Comparison of ENCODE assay signal across 1 cellular context in genomic region chr2:152583512-152584188, GRCh38.
TF ChIP-seq lines count a peak whose summit lies in the region.

No MANE protein-coding gene starts in this region.

TF ChIP-seq in GM23338, 12 proteins besides CTCF, POLR2A, EP300 and RAD21:
- TF ChIP-seq REST (IDR thresholded peaks at IDR 0.05; ENCODE audit: unreplicated experiment) (no peak), JUNB (IDR thresholded peaks at IDR 0.05; ENCODE audit: unreplicated experiment) (no peak), EZH2 (IDR thresholded peaks at IDR 0.05; ENCODE audit: low read depth, unreplicated experiment) (no peak), POLR2AphosphoS5 (IDR thresholded peaks at IDR 0.05; ENCODE audit: low read depth) (no peak), ZNF331 (CRISPR knock-in tag; IDR thresholded peaks at IDR 0.05; ENCODE audit: low read depth) (no peak), CREB1 (CRISPR knock-in tag; IDR thresholded peaks at IDR 0.05; ENCODE audit: low read depth) (no peak), EZH2phosphoT487 (IDR thresholded peaks at IDR 0.05; ENCODE audit: unreplicated experiment) (no peak), NANOG (IDR thresholded peaks at IDR 0.05; ENCODE audit: borderline replicate concordance) (no peak), ZNF114 (CRISPR knock-in tag; IDR thresholded peaks at IDR 0.05) (no peak)
- TF ChIP-seq, protein P1, sequence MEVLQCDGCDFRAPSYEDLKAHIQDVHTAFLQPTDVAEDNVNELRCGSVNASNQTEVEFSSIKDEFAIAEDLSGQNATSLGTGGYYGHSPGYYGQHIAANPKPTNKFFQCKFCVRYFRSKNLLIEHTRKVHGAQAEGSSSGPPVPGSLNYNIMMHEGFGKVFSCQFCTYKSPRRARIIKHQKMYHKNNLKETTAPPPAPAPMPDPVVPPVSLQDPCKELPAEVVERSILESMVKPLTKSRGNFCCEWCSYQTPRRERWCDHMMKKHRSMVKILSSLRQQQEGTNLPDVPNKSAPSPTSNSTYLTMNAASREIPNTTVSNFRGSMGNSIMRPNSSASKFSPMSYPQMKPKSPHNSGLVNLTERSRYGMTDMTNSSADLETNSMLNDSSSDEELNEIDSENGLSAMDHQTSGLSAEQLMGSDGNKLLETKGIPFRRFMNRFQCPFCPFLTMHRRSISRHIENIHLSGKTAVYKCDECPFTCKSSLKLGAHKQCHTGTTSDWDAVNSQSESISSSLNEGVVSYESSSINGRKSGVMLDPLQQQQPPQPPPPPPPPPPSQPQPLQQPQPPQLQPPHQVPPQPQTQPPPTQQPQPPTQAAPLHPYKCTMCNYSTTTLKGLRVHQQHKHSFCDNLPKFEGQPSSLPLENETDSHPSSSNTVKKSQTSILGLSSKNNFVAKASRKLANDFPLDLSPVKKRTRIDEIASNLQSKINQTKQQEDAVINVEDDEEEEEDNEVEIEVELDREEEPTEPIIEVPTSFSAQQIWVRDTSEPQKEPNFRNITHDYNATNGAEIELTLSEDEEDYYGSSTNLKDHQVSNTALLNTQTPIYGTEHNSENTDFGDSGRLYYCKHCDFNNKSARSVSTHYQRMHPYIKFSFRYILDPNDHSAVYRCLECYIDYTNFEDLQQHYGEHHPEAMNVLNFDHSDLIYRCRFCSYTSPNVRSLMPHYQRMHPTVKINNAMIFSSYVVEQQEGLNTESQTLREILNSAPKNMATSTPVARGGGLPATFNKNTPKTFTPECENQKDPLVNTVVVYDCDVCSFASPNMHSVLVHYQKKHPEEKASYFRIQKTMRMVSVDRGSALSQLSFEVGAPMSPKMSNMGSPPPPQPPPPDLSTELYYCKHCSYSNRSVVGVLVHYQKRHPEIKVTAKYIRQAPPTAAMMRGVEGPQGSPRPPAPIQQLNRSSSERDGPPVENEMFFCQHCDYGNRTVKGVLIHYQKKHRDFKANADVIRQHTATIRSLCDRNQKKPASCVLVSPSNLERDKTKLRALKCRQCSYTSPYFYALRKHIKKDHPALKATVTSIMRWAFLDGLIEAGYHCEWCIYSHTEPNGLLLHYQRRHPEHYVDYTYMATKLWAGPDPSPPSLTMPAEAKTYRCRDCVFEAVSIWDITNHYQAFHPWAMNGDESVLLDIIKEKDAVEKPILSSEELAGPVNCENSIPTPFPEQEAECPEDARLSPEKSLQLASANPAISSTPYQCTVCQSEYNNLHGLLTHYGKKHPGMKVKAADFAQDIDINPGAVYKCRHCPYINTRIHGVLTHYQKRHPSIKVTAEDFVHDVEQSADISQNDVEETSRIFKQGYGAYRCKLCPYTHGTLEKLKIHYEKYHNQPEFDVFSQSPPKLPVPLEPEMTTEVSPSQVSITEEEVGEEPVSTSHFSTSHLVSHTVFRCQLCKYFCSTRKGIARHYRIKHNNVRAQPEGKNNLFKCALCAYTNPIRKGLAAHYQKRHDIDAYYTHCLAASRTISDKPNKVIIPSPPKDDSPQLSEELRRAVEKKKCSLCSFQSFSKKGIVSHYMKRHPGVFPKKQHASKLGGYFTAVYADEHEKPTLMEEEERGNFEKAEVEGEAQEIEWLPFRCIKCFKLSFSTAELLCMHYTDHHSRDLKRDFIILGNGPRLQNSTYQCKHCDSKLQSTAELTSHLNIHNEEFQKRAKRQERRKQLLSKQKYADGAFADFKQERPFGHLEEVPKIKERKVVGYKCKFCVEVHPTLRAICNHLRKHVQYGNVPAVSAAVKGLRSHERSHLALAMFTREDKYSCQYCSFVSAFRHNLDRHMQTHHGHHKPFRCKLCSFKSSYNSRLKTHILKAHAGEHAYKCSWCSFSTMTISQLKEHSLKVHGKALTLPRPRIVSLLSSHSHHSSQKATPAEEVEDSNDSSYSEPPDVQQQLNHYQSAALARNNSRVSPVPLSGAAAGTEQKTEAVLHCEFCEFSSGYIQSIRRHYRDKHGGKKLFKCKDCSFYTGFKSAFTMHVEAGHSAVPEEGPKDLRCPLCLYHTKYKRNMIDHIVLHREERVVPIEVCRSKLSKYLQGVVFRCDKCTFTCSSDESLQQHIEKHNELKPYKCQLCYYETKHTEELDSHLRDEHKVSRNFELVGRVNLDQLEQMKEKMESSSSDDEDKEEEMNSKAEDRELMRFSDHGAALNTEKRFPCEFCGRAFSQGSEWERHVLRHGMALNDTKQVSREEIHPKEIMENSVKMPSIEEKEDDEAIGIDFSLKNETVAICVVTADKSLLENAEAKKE (CRISPR knock-in tag; IDR thresholded peaks at IDR 0.05) = no peak
